1 cellular context compared by ENCODE assay signal in genomic region chr22:19540394-19540793, GRCh38.
TF ChIP-seq lines count a peak whose summit lies in the region.

No MANE protein-coding gene starts in this region.

TF ChIP-seq in K562, 482 proteins besides CTCF, POLR2A, EP300 and RAD21 (continued from another document):
- TF ChIP-seq, protein P1, sequence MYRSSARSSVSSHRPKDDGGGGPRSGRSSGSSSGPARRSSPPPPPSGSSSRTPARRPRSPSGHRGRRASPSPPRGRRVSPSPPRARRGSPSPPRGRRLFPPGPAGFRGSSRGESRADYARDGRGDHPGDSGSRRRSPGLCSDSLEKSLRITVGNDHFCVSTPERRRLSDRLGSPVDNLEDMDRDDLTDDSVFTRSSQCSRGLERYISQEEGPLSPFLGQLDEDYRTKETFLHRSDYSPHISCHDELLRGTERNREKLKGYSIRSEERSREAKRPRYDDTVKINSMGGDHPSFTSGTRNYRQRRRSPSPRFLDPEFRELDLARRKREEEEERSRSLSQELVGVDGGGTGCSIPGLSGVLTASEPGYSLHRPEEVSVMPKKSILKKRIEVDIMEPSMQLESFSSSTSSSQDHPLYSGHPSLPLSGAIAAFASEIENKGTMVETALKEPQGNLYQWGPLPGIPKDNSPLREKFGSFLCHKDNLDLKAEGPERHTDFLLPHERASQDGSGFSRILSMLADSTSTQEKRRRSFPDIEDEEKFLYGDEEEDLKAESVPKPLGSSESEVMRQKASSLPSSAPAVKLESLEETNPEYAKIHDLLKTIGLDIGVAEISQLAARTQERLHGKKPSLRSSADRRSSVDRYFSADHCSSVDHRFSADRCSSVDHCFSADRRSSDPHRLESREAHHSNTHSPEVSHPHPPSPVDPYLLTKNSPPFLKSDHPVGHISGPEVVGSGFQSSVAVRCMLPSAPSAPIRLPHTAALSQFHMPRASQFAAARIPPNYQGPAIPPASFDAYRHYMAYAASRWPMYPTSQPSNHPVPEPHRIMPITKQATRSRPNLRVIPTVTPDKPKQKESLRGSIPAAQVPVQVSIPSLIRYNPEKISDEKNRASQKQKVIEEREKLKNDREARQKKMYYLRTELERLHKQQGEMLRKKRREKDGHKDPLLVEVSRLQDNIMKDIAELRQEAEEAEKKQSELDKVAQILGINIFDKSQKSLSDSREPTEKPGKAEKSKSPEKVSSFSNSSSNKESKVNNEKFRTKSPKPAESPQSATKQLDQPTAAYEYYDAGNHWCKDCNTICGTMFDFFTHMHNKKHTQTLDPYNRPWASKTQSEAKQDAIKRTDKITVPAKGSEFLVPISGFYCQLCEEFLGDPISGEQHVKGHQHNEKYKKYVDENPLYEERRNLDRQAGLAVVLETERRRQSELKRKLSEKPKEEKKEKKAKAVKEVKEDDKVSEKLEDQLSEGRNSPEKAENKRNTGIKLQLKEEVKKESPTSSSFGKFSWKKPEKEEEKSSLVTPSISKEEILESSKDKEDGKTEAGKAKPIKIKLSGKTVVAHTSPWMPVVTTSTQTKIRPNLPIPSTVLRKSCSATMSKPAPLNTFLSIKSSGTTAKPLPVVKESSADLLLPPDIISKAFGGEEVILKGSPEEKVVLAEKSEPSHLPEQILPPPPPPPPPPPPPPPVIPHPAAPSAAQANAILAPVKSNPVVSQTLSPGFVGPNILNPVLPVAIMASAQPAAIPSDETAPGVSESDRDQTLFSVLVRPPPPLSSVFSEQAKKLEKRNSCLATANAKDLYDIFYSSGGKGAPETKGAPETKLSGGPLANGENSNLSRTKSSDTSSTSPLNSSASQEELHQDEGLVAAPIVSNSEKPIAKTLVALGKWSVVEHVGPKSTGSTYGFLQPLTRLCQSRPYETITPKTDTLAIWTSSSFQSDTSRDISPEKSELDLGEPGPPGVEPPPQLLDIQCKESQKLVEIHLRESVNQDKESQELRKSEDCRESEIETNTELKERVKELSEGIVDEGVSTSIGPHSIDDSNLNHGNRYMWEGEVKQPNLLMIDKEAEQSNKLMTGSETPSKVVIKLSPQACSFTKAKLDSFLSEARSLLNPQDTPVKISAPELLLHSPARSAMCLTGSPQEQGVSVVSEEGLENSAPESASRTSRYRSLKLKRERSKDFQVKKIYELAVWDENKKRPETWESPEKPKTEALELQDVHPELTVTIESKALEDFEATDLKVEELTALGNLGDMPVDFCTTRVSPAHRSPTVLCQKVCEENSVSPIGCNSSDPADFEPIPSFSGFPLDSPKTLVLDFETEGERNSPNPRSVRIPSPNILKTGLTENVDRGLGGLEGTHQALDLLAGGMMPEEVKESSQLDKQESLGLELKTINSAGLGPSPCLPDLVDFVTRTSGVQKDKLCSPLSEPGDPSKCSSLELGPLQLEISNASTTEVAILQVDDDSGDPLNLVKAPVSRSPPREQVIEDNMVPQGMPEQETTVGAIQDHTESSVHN (IDR thresholded peaks at IDR 0.05; ENCODE audit: borderline replicate concordance in 1 of 2, low read depth in 1 of 2) = 0 out of 4 replicates have a peak, but pooled peaks of 1 of the 2 experiments have one; percentile 62
- TF ChIP-seq, protein P2, sequence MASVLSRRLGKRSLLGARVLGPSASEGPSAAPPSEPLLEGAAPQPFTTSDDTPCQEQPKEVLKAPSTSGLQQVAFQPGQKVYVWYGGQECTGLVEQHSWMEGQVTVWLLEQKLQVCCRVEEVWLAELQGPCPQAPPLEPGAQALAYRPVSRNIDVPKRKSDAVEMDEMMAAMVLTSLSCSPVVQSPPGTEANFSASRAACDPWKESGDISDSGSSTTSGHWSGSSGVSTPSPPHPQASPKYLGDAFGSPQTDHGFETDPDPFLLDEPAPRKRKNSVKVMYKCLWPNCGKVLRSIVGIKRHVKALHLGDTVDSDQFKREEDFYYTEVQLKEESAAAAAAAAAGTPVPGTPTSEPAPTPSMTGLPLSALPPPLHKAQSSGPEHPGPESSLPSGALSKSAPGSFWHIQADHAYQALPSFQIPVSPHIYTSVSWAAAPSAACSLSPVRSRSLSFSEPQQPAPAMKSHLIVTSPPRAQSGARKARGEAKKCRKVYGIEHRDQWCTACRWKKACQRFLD (CRISPR knock-in tag; IDR thresholded peaks at IDR 0.05) = no peak
- TF ChIP-seq PTRF (tag; IDR thresholded peaks at IDR 0.05) (no peak), ZNF174 (CRISPR knock-in tag; IDR thresholded peaks at IDR 0.05) (no peak), ZNF282 (CRISPR knock-in tag; IDR thresholded peaks at IDR 0.05) (no peak), ZBTB7A (IDR thresholded peaks at IDR 0.05; ENCODE audit: borderline replicate concordance, control insufficient read depth, low read depth, low read length) (no peak), TEAD1 (CRISPR knock-in tag; IDR thresholded peaks at IDR 0.05) (no peak), HEY1 (CRISPR knock-in tag; IDR thresholded peaks at IDR 0.05; ENCODE audit: borderline replicate concordance) (0 out of 2 replicates have a peak, but pooled peaks have one; percentile 54), E2F1 (CRISPR knock-in tag; IDR thresholded peaks at IDR 0.05) (no peak), NCOA1 (IDR thresholded peaks at IDR 0.05; ENCODE audit: low read depth) (no peak), KDM2B (CRISPR knock-in tag; IDR thresholded peaks at IDR 0.05) (no peak), SIX5 (IDR thresholded peaks at IDR 0.05; ENCODE audit: borderline replicate concordance in 1 of 2, insufficient read depth in 1 of 2, low read depth in 1 of 2, low read length in 2 of 2) (no peak), NR2C1 (IDR thresholded peaks at IDR 0.05) (no peak), NR2C1 (tag; IDR thresholded peaks at IDR 0.05) (no peak), ZFP36 (IDR thresholded peaks at IDR 0.05; ENCODE audit: low read depth, low read length, partially characterized antibody) (peak; percentile 22)
- TF ChIP-seq, protein P3, sequence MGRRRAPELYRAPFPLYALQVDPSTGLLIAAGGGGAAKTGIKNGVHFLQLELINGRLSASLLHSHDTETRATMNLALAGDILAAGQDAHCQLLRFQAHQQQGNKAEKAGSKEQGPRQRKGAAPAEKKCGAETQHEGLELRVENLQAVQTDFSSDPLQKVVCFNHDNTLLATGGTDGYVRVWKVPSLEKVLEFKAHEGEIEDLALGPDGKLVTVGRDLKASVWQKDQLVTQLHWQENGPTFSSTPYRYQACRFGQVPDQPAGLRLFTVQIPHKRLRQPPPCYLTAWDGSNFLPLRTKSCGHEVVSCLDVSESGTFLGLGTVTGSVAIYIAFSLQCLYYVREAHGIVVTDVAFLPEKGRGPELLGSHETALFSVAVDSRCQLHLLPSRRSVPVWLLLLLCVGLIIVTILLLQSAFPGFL (CRISPR knock-in tag; IDR thresholded peaks at IDR 0.05) = no peak
